1 cellular context compared by ENCODE assay signal in genomic region chr16:11170696-11171447, GRCh38.
TF ChIP-seq lines count a peak whose summit lies in the region.

No MANE protein-coding gene starts in this region.

TF ChIP-seq in IMR-90, 13 proteins besides CTCF, POLR2A, EP300 and RAD21 (continued from another document):
- no peak for TF ChIP-seq MAFK (IDR thresholded peaks at IDR 0.05; ENCODE audit: low read depth, low read length)
- no peak for TF ChIP-seq ELK1 (IDR thresholded peaks at IDR 0.05; ENCODE audit: borderline replicate concordance, low read depth, low read length)
- TF ChIP-seq SMC3 (IDR thresholded peaks at IDR 0.05; ENCODE audit: low read depth, low read length), result no peak
- TF ChIP-seq BHLHE40 (IDR thresholded peaks at IDR 0.05; ENCODE audit: low read depth, low read length), result no peak
- no peak for TF ChIP-seq RFX5 (IDR thresholded peaks at IDR 0.05; ENCODE audit: low read depth, low read length)
